Comparison of ENCODE assay signal across 1 cellular context in the genomic region with DNA sequence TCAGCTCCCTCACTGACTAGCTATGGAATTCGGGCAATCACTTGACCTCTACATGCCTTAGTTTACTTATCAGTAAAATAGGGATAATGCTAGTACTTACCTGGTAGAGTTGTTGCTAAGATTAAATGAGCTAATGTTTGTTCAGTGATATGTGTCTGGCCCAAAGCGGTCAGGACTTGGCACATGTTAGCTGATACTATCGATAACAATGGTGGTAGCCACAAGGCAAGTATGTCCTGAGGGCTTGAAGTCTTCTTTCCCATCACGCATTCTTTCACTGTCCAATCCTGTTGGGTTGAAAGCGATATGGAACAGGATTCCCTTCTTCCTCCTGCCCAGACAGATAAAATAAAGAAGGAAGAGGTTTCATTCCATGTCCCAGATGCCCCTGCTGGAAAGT.
TF ChIP-seq lines count a peak whose summit lies in the region.

No MANE protein-coding gene starts in this region.

TF ChIP-seq in K562, 482 proteins besides CTCF, POLR2A, EP300 and RAD21:
- no peak for TF ChIP-seq TCF7L2 (IDR thresholded peaks at IDR 0.05; ENCODE audit: low read depth, low read length)
- TF ChIP-seq RBM25 (IDR thresholded peaks at IDR 0.05; ENCODE audit: low read depth, low read length, severe bottlenecking) = peak; percentile 24
- TF ChIP-seq THRAP3 (IDR thresholded peaks at IDR 0.05; ENCODE audit: borderline replicate concordance) = no peak
- TF ChIP-seq ESRRA (IDR thresholded peaks at IDR 0.05; ENCODE audit: borderline replicate concordance, low read depth) = peak; percentile 37; the same call in 1 of the 2 replicates
- no peak for TF ChIP-seq ZNF445 (CRISPR knock-in tag; IDR thresholded peaks at IDR 0.05; ENCODE audit: low read depth)
- no peak for TF ChIP-seq E2F6 (IDR thresholded peaks at IDR 0.05; ENCODE audit: borderline replicate concordance in 1 of 2, extremely low read depth in 1 of 2, insufficient read depth in 1 of 2, insufficient read length in 1 of 2, low read depth in 1 of 2, low read length in 1 of 2, poor library complexity in 1 of 2, severe bottlenecking in 1 of 2)
- TF ChIP-seq CBFA2T3 (IDR thresholded peaks at IDR 0.05) = no peak
- TF ChIP-seq ELK3 (CRISPR knock-in tag; IDR thresholded peaks at IDR 0.05) = no peak
TF ChIP-seq in K562: peak in this region for 2.
